1 cellular context compared by ENCODE assay signal in genomic region chr6:14638932-14639875, GRCh38.
TF ChIP-seq lines count a peak whose summit lies in the region.

No MANE protein-coding gene starts in this region.

TF ChIP-seq in GM12878, 131 proteins besides CTCF, POLR2A, EP300 and RAD21 (continued from another document and continues in another):
- TF ChIP-seq ZBED1 (IDR thresholded peaks at IDR 0.05; ENCODE audit: borderline replicate concordance), result no peak
- TF ChIP-seq ATF7 (IDR thresholded peaks at IDR 0.05; ENCODE audit: low read depth), result peak; percentile 73; the same call in 1 of the 2 replicates
- no peak for TF ChIP-seq BRCA1 (IDR thresholded peaks at IDR 0.05; ENCODE audit: low read depth, low read length)
- TF ChIP-seq ATF3 (IDR thresholded peaks at IDR 0.05; ENCODE audit: borderline replicate concordance, extremely low read depth, low read depth, low read length), result no peak
- no peak for TF ChIP-seq CHD4 (IDR thresholded peaks at IDR 0.05)
- peak; percentile 6 for TF ChIP-seq PBX3 (IDR thresholded peaks at IDR 0.05; ENCODE audit: insufficient replicate concordance, low read depth, low read length)
- peak; percentile 90 for TF ChIP-seq IKZF1 (conservative IDR thresholded peaks at IDR 0.05)
- no peak for TF ChIP-seq SUPT20H (IDR thresholded peaks at IDR 0.05; ENCODE audit: borderline replicate concordance, control insufficient read depth, low read depth, low read length)
- no peak for TF ChIP-seq ZSCAN29 (IDR thresholded peaks at IDR 0.05)
- no peak for TF ChIP-seq POLR2AphosphoS2 (IDR thresholded peaks at IDR 0.05; ENCODE audit: low read depth, low read length)
- no peak for TF ChIP-seq PRDM15 (CRISPR knock-in tag; IDR thresholded peaks at IDR 0.05)
- no peak for TF ChIP-seq IRF3 (IDR thresholded peaks at IDR 0.05)
- TF ChIP-seq RELA (IDR thresholded peaks at IDR 0.05; ENCODE audit: borderline replicate concordance, partially characterized antibody), result no peak
- no peak for TF ChIP-seq CEBPZ (IDR thresholded peaks at IDR 0.05; ENCODE audit: low read depth, low read length)
- no peak for TF ChIP-seq IRF4 (IDR thresholded peaks at IDR 0.05; ENCODE audit: low read depth, low read length)
- peak; percentile 65 for TF ChIP-seq JUNB (IDR thresholded peaks at IDR 0.05)
- no peak for TF ChIP-seq MTA3 (IDR thresholded peaks at IDR 0.05; ENCODE audit: borderline replicate concordance, low read length)
- no peak for TF ChIP-seq NR2C1 (IDR thresholded peaks at IDR 0.05)
- no peak for TF ChIP-seq HDGF (IDR thresholded peaks at IDR 0.05)
- TF ChIP-seq SMAD1 (IDR thresholded peaks at IDR 0.05; ENCODE audit: low read depth, partially characterized antibody), result no peak
- TF ChIP-seq POU2F2 (IDR thresholded peaks at IDR 0.05; ENCODE audit: borderline replicate concordance, low read depth, low read length), result no peak
- no peak for TF ChIP-seq E2F8 (IDR thresholded peaks at IDR 0.05; ENCODE audit: low read depth, partially characterized antibody)
- TF ChIP-seq BCLAF1 (IDR thresholded peaks at IDR 0.05), result no peak
- TF ChIP-seq SPI1 (IDR thresholded peaks at IDR 0.05; ENCODE audit: borderline replicate concordance, insufficient read depth, low read depth, low read length), result no peak
- peak; percentile 53 for TF ChIP-seq SKIL (IDR thresholded peaks at IDR 0.05; ENCODE audit: low read depth, poor library complexity, severe bottlenecking)
- no peak for TF ChIP-seq STAT3 (IDR thresholded peaks at IDR 0.05; ENCODE audit: low read depth, low read length)
- TF ChIP-seq TBL1XR1 (IDR thresholded peaks at IDR 0.05; ENCODE audit: low read depth, low read length), result peak; percentile 46; the same call in 1 of the 2 replicates
- TF ChIP-seq NFIC (IDR thresholded peaks at IDR 0.05; ENCODE audit: low read depth, low read length), result peak; percentile 43
- TF ChIP-seq NKRF (conservative IDR thresholded peaks at IDR 0.05), result no peak
- TF ChIP-seq HDAC6 (IDR thresholded peaks at IDR 0.05; ENCODE audit: unreplicated experiment), result no peak
- TF ChIP-seq TCF3 (IDR thresholded peaks at IDR 0.05; ENCODE audit: borderline replicate concordance, insufficient read depth, low read depth, low read length), result no peak
- TF ChIP-seq E2F4 (IDR thresholded peaks at IDR 0.05; ENCODE audit: low read depth, low read length), result no peak
- TF ChIP-seq TARDBP (IDR thresholded peaks at IDR 0.05; ENCODE audit: borderline replicate concordance), result no peak
- TF ChIP-seq RBBP5 (conservative IDR thresholded peaks at IDR 0.05), result no peak
